ENCODE assay signal across 8 cellular contexts in the genomic region with DNA sequence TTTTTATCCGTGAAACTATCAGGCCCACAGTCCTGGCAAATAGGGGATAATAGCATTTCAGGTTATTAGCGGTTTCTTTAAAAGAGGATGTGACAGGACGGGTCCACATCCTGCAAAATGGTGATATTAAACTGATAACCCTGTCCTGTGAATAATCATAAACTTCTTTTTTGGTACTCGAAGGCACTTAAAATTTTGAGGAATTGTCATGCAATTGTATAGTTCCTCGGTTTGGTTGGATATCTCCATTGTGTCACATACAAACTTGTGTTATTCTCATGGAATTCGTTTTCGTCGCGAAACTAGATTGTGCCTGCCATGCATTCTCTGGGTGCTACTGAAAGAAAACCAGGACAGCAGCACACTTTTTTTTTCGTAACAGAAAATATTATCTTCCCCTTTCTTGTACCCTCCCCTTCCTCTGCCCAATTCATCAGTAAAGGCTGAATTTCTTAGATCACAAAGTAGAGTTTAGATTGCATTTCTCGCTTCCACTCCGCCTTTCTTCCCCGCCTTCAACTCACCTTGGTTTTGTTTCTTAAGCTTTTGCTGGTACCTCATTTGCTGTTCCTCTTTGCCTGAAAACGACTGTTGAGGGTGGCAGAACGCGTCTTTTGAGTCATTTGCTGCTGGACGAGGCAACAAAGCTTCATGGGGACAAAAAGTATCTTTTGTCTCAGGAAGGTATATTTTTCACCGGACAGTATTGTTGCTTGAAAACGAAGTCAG. TPM values are rescaled to one million over a fixed set of nuclear protein-coding genes. Genes with fewer than 3 reads are reported as not detected.
A peak's percentile ranks its signal among the peaks of the same experiment; 100 is the strongest.
DNase-seq lines count a peak whose midpoint lies in the region; ATAC-seq, FAIRE-seq and TF ChIP-seq lines count a peak whose summit lies in the region.

No MANE protein-coding gene starts in this region.

- H3K9me3 ChIP-seq in SK-N-SH: no peaks in the 10 kb centered on the region
- H3K9me3 ChIP-seq in HUES48 (ENCODE audit: control insufficient read depth, insufficient read depth, low read length): peaks cover 4% of the 10 kb centered on the region
- H3K9me3 ChIP-seq in K562 (replicated peaks; ENCODE audit: control insufficient read depth, insufficient read depth, low read depth, low read length): no peaks in the 10 kb centered on the region

- no peak for TF ChIP-seq CTCF in SK-N-SH (IDR thresholded peaks at IDR 0.05)
- no peak for TF ChIP-seq CTCF in K562 (IDR thresholded peaks at IDR 0.05 in 2 of 3, conservative IDR thresholded peaks at IDR 0.05 in 1 of 3; ENCODE audit: insufficient read depth in 2 of 3, low read depth in 1 of 3, low read length in 3 of 3)

- peak overlapping the region; percentile 85 to 87 for H3K4me3 ChIP-seq in SK-N-SH (ENCODE audit: low read depth in 2 of 2, low read length in 1 of 2)
- H3K4me3 ChIP-seq in HUES48 (ENCODE audit: low read depth, low read length): peak overlapping the region; percentile 82
- H3K4me3 ChIP-seq in K562: peak overlapping the region; percentile 73

- POLR2A ChIA-PET in SK-N-SH (lab: Yijun Ruan, JAX) (no interaction called here), K562 (lab: Yijun Ruan, JAX) (interaction anchor here (0.6 kb wide), 1 partner anchor 39 kb away, joined by 3 read pairs; no protein-coding TSS in a partner anchor)

- peaks cover 4% of the 10 kb centered on the region for H3K4me1 Mint-ChIP-seq in memory B cell

- H3K27me3 Mint-ChIP-seq in memory B cell: peaks cover 2% of the 10 kb centered on the region

- H3F3A ChIP-seq in SK-N-SH (replicated peaks; ENCODE audit: insufficient read depth): no peaks in the 10 kb centered on the region

- H3K4me3 Mint-ChIP-seq in memory B cell: peak overlapping the region; percentile 79

- H4K20me1 ChIP-seq in SK-N-SH (ENCODE audit: insufficient read depth): no peaks in the 10 kb centered on the region
- no peaks in the 10 kb centered on the region for H4K20me1 ChIP-seq in K562 (replicated peaks; ENCODE audit: control insufficient read depth, insufficient read depth, low read length)

- no peaks in the 10 kb centered on the region for H3K9me2 ChIP-seq in SK-N-SH

- no peak for DNase-seq in SK-N-SH
- peak in 1 of 4 experiments; percentile 18 for DNase-seq in K562 (ENCODE audit: extremely low read depth in 1 of 4, low spot score in 3 of 4)
- DNase-seq in memory B cell (ENCODE audit: low spot score in 2 of 2): no peak
- DNase-seq in NCI-H774 (lab: John Stamatoyannopoulos, UW): no peak
- no peak for DNase-seq in GDM1 (lab: John Stamatoyannopoulos, UW)
- no peak for DNase-seq in frontal cortex (ENCODE audit: low spot score in 2 of 2)

- CTCF ChIA-PET in SK-N-SH (lab: Yijun Ruan, JAX) (interaction anchor here (0.7 to 1.0 kb wide), 4 partner anchors 10 to 230 kb away, joined by 3 to 4 read pairs (median 3); no protein-coding TSS in a partner anchor), K562 (lab: Yijun Ruan, JAX; ENCODE audit: low intra/inter-chr PET ratio) (no interaction called here)

- H3K27ac Mint-ChIP-seq in memory B cell: no peak overlapping the region

- H3K27me3 ChIP-seq in SK-N-SH (ENCODE audit: insufficient read depth): no peaks in the 10 kb centered on the region
- H3K27me3 ChIP-seq in HUES48 (ENCODE audit: control insufficient read depth, insufficient read depth, low read length): peaks cover 22% of the 10 kb centered on the region
- H3K27me3 ChIP-seq in K562 (ENCODE audit: control insufficient read depth in 2 of 2, insufficient read depth in 2 of 2, low read length in 2 of 2): no peaks in the 10 kb centered on the region

- intact Hi-C loops in K562 (cut with micrococcal nuclease): loop anchor here (2.0 kb wide), 1 partner anchor 33 kb away; no protein-coding TSS in a partner anchor

- WGBS in SK-N-SH (ENCODE audit: low lambda C conversion rate): 40% methylated on average over 19 of the region's 19 CpGs
- WGBS in K562 (ENCODE audit: insufficient coverage, low coverage, missing lambda C conversion rate): 2% methylated on average over 19 of the region's 19 CpGs

- no peaks in the 10 kb centered on the region for H3K36me3 Mint-ChIP-seq in memory B cell

- H3K4me1 ChIP-seq in SK-N-SH (ENCODE audit: control insufficient read depth in 1 of 2, insufficient read depth in 2 of 2, low read depth in 1 of 2, low read length in 1 of 2): peaks cover 0 to 8% of the 10 kb centered on the region in 2 experiments; a peak in 2 of 4 replicates
- peaks cover 19% of the 10 kb centered on the region; the same call in 1 of the 2 replicates for H3K4me1 ChIP-seq in HUES48 (ENCODE audit: control insufficient read depth, insufficient read depth, low read length)
- peaks cover 10 to 19% of the 10 kb centered on the region in 2 experiments; a peak in 3 of 5 replicates for H3K4me1 ChIP-seq in K562 (replicated peaks in 1 of 2; ENCODE audit: control insufficient read depth in 2 of 2, insufficient read depth in 2 of 2, low read length in 2 of 2)

- in situ Hi-C loops in K562 (cut with MboI): no loop called here

- ATAC-seq in SK-N-SH treated with all-trans-retinoic acid at 6 μM for 48 hours (no peak), K562 (no peak), memory B cell (ENCODE audit: low read depth) (no peak)

- H3K9me3 Mint-ChIP-seq in memory B cell: no peaks in the 10 kb centered on the region

- H2AFZ ChIP-seq in SK-N-SH (ENCODE audit: low read depth) (peak overlapping the region; percentile 94), K562 (ENCODE audit: low read depth, low read length) (peak overlapping the region; percentile 97)

- BruUV-seq in K562 (replicated peaks; lab: Mats Ljungman, UMichigan): TSS peak; percentile 36

- 0 out of 2 replicates have a peak, but pooled peaks cover 5% of the 10 kb centered on the region for H3K79me2 ChIP-seq in SK-N-SH (ENCODE audit: insufficient read depth)
- H3K79me2 ChIP-seq in K562 (ENCODE audit: control insufficient read depth, insufficient read depth, low read length): peaks cover 52% of the 10 kb centered on the region

- H3K9ac ChIP-seq in SK-N-SH (peak overlapping the region; percentile 63; the same call in 1 of the 2 replicates), HUES48 (ENCODE audit: low read depth, low read length) (peak overlapping the region; percentile 32), K562 (ENCODE audit: insufficient read depth in 1 of 2, low read depth in 2 of 2, low read length in 2 of 2) (peak overlapping the region; percentile 71 to 95)

- TF ChIP-seq POLR2A in K562 (conservative IDR thresholded peaks at IDR 0.05): no peak

- TF ChIP-seq RAD21 in SK-N-SH (IDR thresholded peaks at IDR 0.05; ENCODE audit: low read length): no peak; the same call in 1 of the 2 replicates
- TF ChIP-seq RAD21 in K562 (CRISPR knock-in tag; conservative IDR thresholded peaks at IDR 0.05 in 1 of 2, IDR thresholded peaks at IDR 0.05 in 1 of 2): no peak

- peak; percentile 51 for FAIRE-seq in K562 (lab: Jason Lieb, UNC)
- FAIRE-seq in frontal cortex (lab: Jason Lieb, UNC): no peak

- H3K4me2 ChIP-seq in SK-N-SH (peak overlapping the region; percentile 94), K562 (ENCODE audit: insufficient read depth, low read length) (peak overlapping the region; percentile 89)

- no peaks in the 10 kb centered on the region for H3K9me1 ChIP-seq in K562 (ENCODE audit: control insufficient read depth, insufficient read depth, low read length)

- TF ChIP-seq EP300 in SK-N-SH (IDR thresholded peaks at IDR 0.05; ENCODE audit: borderline replicate concordance in 1 of 2, low read depth in 1 of 2, low read length in 1 of 2) (no peak), K562 (IDR thresholded peaks at IDR 0.05; ENCODE audit: low read length) (no peak)

- H3K27ac ChIP-seq in SK-N-SH (ENCODE audit: low read depth in 2 of 2, low read length in 1 of 2): peak overlapping the region in 1 of 2 experiments; percentile 93; a peak in 2 of 4 replicates
- peak overlapping the region; percentile 79 for H3K27ac ChIP-seq in HUES48 (ENCODE audit: low read depth, low read length)
- H3K27ac ChIP-seq in K562 (ENCODE audit: extremely low read depth, low read depth, low read length): 0 out of 3 replicates have a peak overlapping the region, but pooled peaks have one; percentile 84

- no peaks in the 10 kb centered on the region for H3K36me3 ChIP-seq in SK-N-SH (replicated peaks in 1 of 2; ENCODE audit: control insufficient read depth in 1 of 2, insufficient read depth in 2 of 2, low read length in 1 of 2)
- no peaks in the 10 kb centered on the region for H3K36me3 ChIP-seq in HUES48 (ENCODE audit: control insufficient read depth, insufficient read depth, low read length)
- H3K36me3 ChIP-seq in K562 (ENCODE audit: control insufficient read depth, insufficient read depth, low read length): no peaks in the 10 kb centered on the region

TF ChIP-seq in SK-N-SH treated with all-trans-retinoic acid at 6 μM for 48 hours, 23 proteins besides CTCF, POLR2A, EP300 and RAD21 (continues in another document):
- TF ChIP-seq ZFP30 (CRISPR knock-in tag; IDR thresholded peaks at IDR 0.05) (no peak), SNAI2 (CRISPR knock-in tag; IDR thresholded peaks at IDR 0.05) (no peak), ISL1 (CRISPR knock-in tag; IDR thresholded peaks at IDR 0.05) (no peak)

RNA-seq across cellular contexts. Expression of gene CERS6, which starts 1.3 kb away (rescaled TPM):
- polyA plus RNA-seq in SK-N-SH (2012; rRNA removed) (1.8 and 2.5 TPM in 2 replicates), K562 (2011; rRNA removed) (1.9 and 6.8 TPM in 2 replicates), K562 (2014; fragmentation: Illumina TruSeq; extraction: Trizol) (10.9 and 13.4 TPM in 2 replicates), K562 (2014; fragmentation: Nextera tagmentation; extraction: Ambion mirVana) (1 to 10 TPM; 1.6 to 2.3 TPM), K562 (2014; rRNA removed) (6.0 and 6.5 TPM in 2 replicates)
- 4.0 and 4.3 TPM in 2 replicates for polyA plus RNA-seq in SK-N-SH (2012; cell fraction: cytosol; rRNA removed)
- polyA plus RNA-seq in SK-N-SH (2012; cell fraction: nucleus; rRNA removed): 0.92 and 2.0 TPM in 2 replicates
- 2.8 and 5.7 TPM in 2 replicates for total RNA-seq in K562 (2011; cell fraction: chromatin; rRNA removed; ENCODE audit: low replicate concordance)
- 2.3 and 2.9 TPM in 2 replicates for total RNA-seq in K562 (2011; cell fraction: nucleolus; rRNA removed)
- 4.5 and 7.3 TPM in 2 replicates for total RNA-seq in K562 (2011; cell fraction: nucleoplasm; rRNA removed)
- total RNA-seq in K562 (2014; rRNA removed) (11.4 and 12.1 TPM in 2 replicates), K562 (2014; rRNA removed; fragmentation: Illumina TruSeq; extraction: Trizol) (13.6 and 14.5 TPM in 2 replicates), K562 (2015; rRNA removed; fragmentation: Illumina TruSeq; extraction: Trizol) (12.4 and 12.8 TPM in 2 replicates), K562 (2021) (11.5 and 11.8 TPM in 2 replicates), frontal cortex (137 TPM)
- 0.61 and 4.4 TPM in 2 replicates for polyA plus RNA-seq in K562 (2011; cell fraction: cytosol; rRNA removed)
- polyA plus RNA-seq in K562 (2011; cell fraction: nucleus; rRNA removed): 1.4 and 5.3 TPM in 2 replicates
- 7.8 and 8.4 TPM in 2 replicates for polyA plus RNA-seq in K562 (2012)
- 4.6 and 16.3 TPM in 2 replicates for polyA minus RNA-seq in K562 (2011; rRNA and poly(A)+ RNA removed)
- 2.9 and 8.6 TPM in 2 replicates for polyA minus RNA-seq in K562 (2011; cell fraction: cytosol; rRNA and poly(A)+ RNA removed)
- polyA minus RNA-seq in K562 (2011; cell fraction: nucleus; rRNA and poly(A)+ RNA removed): 2.2 and 12.4 TPM in 2 replicates

Comparison
In these comparisons a context has a peak if more than half of its experiments do, and no peak if none do; other contexts are left out.
1. H3K9ac ChIP-seq: peak in every context shown above with its lines; median percentile 83 in K562; 63 in SK-N-SH; 32 in HUES48.